Comparison of ENCODE assay signal across 8 cellular contexts in genomic region chr1:179867493-179868330, GRCh38. TPM values are rescaled to one million over a fixed set of nuclear protein-coding genes. Genes with fewer than 3 reads are reported as not detected.
DNase-seq lines count a peak whose midpoint lies in the region; ATAC-seq, FAIRE-seq and TF ChIP-seq lines count a peak whose summit lies in the region.

No MANE protein-coding gene starts in this region.

- peak; percentile 47 for DNase-seq in NOMO-1 treated with DMSO at 0.1 percent for 48 hours (lab: John Stamatoyannopoulos, UW; ENCODE audit: unreplicated experiment)
- DNase-seq in NOMO-1 treated with dmso at 0.1 percent for 144 hours (lab: John Stamatoyannopoulos, UW; ENCODE audit: unreplicated experiment): no peak
- DNase-seq in NCI-H526 (lab: John Stamatoyannopoulos, UW): peak; percentile 74 to 94
- peak; percentile 17 for DNase-seq in activated CD8-positive, alpha-beta memory T cell treated with anti-CD3 and anti-CD28 coated beads, Interleukin-2, amount 50 U/mL, for 1 hour (ENCODE audit: extremely low read depth)
- DNase-seq in fibroblast of mammary gland (ENCODE audit: low read depth): peak; percentile 49
- DNase-seq in pancreas: peak in 4 of 6 donors; percentile 18 to 65 (median 55)
- no peak for DNase-seq in NK-92 (lab: John Stamatoyannopoulos, UW; ENCODE audit: unreplicated experiment)

- peak; percentile 76 for ATAC-seq in HG02885 (IDR thresholded peaks at IDR 0.05; ENCODE audit: poor library complexity, unreplicated experiment)
- ATAC-seq in pancreas: peak; percentile 67 to 92 (median 88)

- peaks cover 8 to 25% (median 23%) of the 10 kb centered on the region in 3 donors for H3K4me1 ChIP-seq in pancreas

- no peak overlapping the region for H3K27ac ChIP-seq in pancreas

- intact Hi-C loops in pancreas (cut with DNase I): no loop called here

- peaks cover 0 to 32% (median 0%) of the 10 kb centered on the region in 3 donors for H3K36me3 ChIP-seq in pancreas

- H3K4me3 ChIP-seq in fibroblast of mammary gland (ENCODE audit: control insufficient read depth, low read depth, low read length) (no peak overlapping the region), pancreas (no peak overlapping the region)

- TF ChIP-seq CTCF in fibroblast of mammary gland (conservative IDR thresholded peaks at IDR 0.05; ENCODE audit: control insufficient read depth, insufficient read depth, low read depth, low read length): peak; percentile 74
- peak; percentile 27 to 44 (median 38) for TF ChIP-seq CTCF in pancreas (IDR thresholded peaks at IDR 0.05)

- WGBS in pancreas, 2 donors: 8 to 11% methylated on average over 1 of the region's 1 CpG

- no peaks in the 10 kb centered on the region for H3K9me3 ChIP-seq in pancreas

- H3K27me3 ChIP-seq in pancreas: no peaks in the 10 kb centered on the region

- no peak for FAIRE-seq in pancreas (lab: Jason Lieb, UNC)

RNA-seq across cellular contexts. Expression of gene TOR1AIP2, which starts 9.9 kb away (rescaled TPM):
- total RNA-seq in pancreas: 10 to 100 TPM; 25.7 to 69.4 (median 38.7) TPM
- 10 to 100 TPM in 1 of 2 donors, 1 to 10 TPM in 1; 9.7 to 12.2 TPM for polyA plus RNA-seq in pancreas

RNA-seq across cellular contexts. Expression of gene TOR1AIP1, which starts 14.4 kb away (rescaled TPM):
- 10 to 100 TPM; 13.7 to 29.9 (median 21.2) TPM for total RNA-seq in pancreas
- 10 to 100 TPM in 1 of 2 donors, 1 to 10 TPM in 1; 8.8 to 18.0 TPM for polyA plus RNA-seq in pancreas

Comparison
In these comparisons a context has a peak if more than half of its experiments do, and no peak if none do; other contexts are left out.
1. DNase-seq: peak in NOMO-1 treated with DMSO at 0.1 percent for 48 hours (single experiment), NCI-H526 (2 of 2), activated CD8-positive, alpha-beta memory T cell treated with anti-CD3 and anti-CD28 coated beads, Interleukin-2, amount 50 U/mL, for 1 hour (single experiment), fibroblast of mammary gland (single experiment) and pancreas (4 of 6); none in NOMO-1 treated with dmso at 0.1 percent for 144 hours (single experiment) and NK-92 (single experiment).